Comparison of ENCODE assay signal across 12 cellular contexts in genomic region chr6:161101517-161101916, GRCh38.
DNase-seq lines count a peak whose midpoint lies in the region; ATAC-seq and TF ChIP-seq lines count a peak whose summit lies in the region.
"Had no signal": no experiment of that assay in that cellular context is flagged by ENCODE, and none has a peak within 500 bp of the region (broad histone marks: within the 10 kb centered on the region; RNA-seq: fewer than 3 reads in every experiment).

No MANE protein-coding gene starts in this region.

- DNase-seq in DMS 273 (lab: John Stamatoyannopoulos, UW; ENCODE audit: unreplicated experiment) = peak; percentile 34
- DNase-seq in DMS 273 treated with DMSO at 0.1 percent for 48 hours (lab: John Stamatoyannopoulos, UW) = no peak
- peak; percentile 21 for DNase-seq in NCI-H69 (lab: John Stamatoyannopoulos, UW)
- no peak for DNase-seq in endodermal cell
- DNase-seq in osteoblast (ENCODE audit: insufficient read length, low spot score, missing footprints) = no peak
- DNase-seq in stimulated activated naive CD4-positive, alpha-beta T cell treated with Interleukin-2 at 50 U/mL for 16 hours (lab: John Stamatoyannopoulos, UW) = no peak
- no peak for DNase-seq in SW 1271 (lab: John Stamatoyannopoulos, UW)
- DNase-seq: 8988T; Karpas-422; stimulated activated CD4-positive, alpha-beta T cell treated with anti-CD3 and anti-CD28 coated beads, Interleukin-2, amount 100 ng/mL, for 24 hours had no signal

- H3K36me3 Mint-ChIP-seq in endodermal cell (ENCODE audit: low read depth) = peaks cover 66% of the 10 kb centered on the region

- no peak overlapping the region for H3K27ac Mint-ChIP-seq in endodermal cell

- H3K9me3 ChIP-seq in endodermal cell (ENCODE audit: control insufficient read depth, low read length) (no peaks in the 10 kb centered on the region), osteoblast (ENCODE audit: low read depth, low read length) (no peaks in the 10 kb centered on the region)
- H3K9me3 ChIP-seq: thyroid gland had no signal

- TF ChIP-seq CTCF in endodermal cell (conservative IDR thresholded peaks at IDR 0.05) = peak; percentile 59
- peak; percentile 42 for TF ChIP-seq CTCF in osteoblast (IDR thresholded peaks at IDR 0.05; ENCODE audit: extremely low read depth, low read depth, low read length)

- 95 to 100% methylated on average over 5 to 7 of the region's 7 CpGs for WGBS in endodermal cell (ENCODE audit: insufficient coverage in 1 of 2, insufficient read length in 1 of 2), 2 experiments

- H3K9ac ChIP-seq in endodermal cell (ENCODE audit: extremely low read depth, low read length, poor library complexity, severe bottlenecking) = no peak overlapping the region

- H3K4me1 ChIP-seq in endodermal cell (ENCODE audit: control insufficient read depth, insufficient read depth, low read length) = peaks cover 6% of the 10 kb centered on the region
- peaks cover 20% of the 10 kb centered on the region for H3K4me1 ChIP-seq in osteoblast (ENCODE audit: insufficient read depth, low read length)
- H3K4me1 ChIP-seq: thyroid gland had no signal

- no peaks in the 10 kb centered on the region for H3K27me3 Mint-ChIP-seq in endodermal cell (ENCODE audit: insufficient read depth)

- H3K4me3 ChIP-seq in endodermal cell (ENCODE audit: low read length) (no peak overlapping the region), osteoblast (ENCODE audit: insufficient read depth, low read length) (no peak overlapping the region)
- H3K4me3 ChIP-seq: thyroid gland had no signal

- no peak for ATAC-seq in GM19324 (IDR thresholded peaks at IDR 0.05; ENCODE audit: low FRiP score, unreplicated experiment)

- H3K27ac ChIP-seq in endodermal cell (ENCODE audit: low read depth, low read length) (no peak overlapping the region), osteoblast (ENCODE audit: low read depth, low read length) (no peak overlapping the region)
- H3K27ac ChIP-seq: thyroid gland had no signal

- no peak overlapping the region for H3K4me2 ChIP-seq in osteoblast (ENCODE audit: insufficient read depth, low read length)

- H3K4me3 Mint-ChIP-seq in endodermal cell = no peak overlapping the region

- peaks cover 7% of the 10 kb centered on the region for H3K4me1 Mint-ChIP-seq in endodermal cell

- no peak overlapping the region for H2AFZ ChIP-seq in osteoblast (ENCODE audit: low read length)

- H3K27me3 ChIP-seq in endodermal cell (ENCODE audit: control insufficient read depth, insufficient read depth, low read length, poor library complexity, severe bottlenecking) = no peaks in the 10 kb centered on the region
- H3K27me3 ChIP-seq in osteoblast (ENCODE audit: insufficient read depth, low read length) = no peaks in the 10 kb centered on the region
- H3K27me3 ChIP-seq: thyroid gland had no signal

- H3K79me2 ChIP-seq in osteoblast (ENCODE audit: insufficient read depth, low read length) = no peaks in the 10 kb centered on the region

- H3K9me3 Mint-ChIP-seq in endodermal cell = no peaks in the 10 kb centered on the region

- H4K20me1 ChIP-seq in osteoblast (ENCODE audit: insufficient read depth, low read length) = no peaks in the 10 kb centered on the region

- H3K36me3 ChIP-seq in endodermal cell (ENCODE audit: control insufficient read depth, insufficient read depth, low read length) (peaks cover 85% of the 10 kb centered on the region), osteoblast (ENCODE audit: insufficient read depth, low read length) (peaks cover 61% of the 10 kb centered on the region)

Comparison
In these comparisons a context has a peak if more than half of its experiments do, and no peak if none do; other contexts are left out.
1. DNase-seq: peak in DMS 273 (single experiment) and NCI-H69 (single experiment); none in DMS 273 treated with DMSO at 0.1 percent for 48 hours (single experiment), endodermal cell (single experiment), osteoblast (single experiment), stimulated activated naive CD4-positive, alpha-beta T cell treated with Interleukin-2 at 50 U/mL for 16 hours (single experiment) and SW 1271 (0 of 2).